10 cellular contexts compared by ENCODE assay signal in genomic region chr1:116855788-116856187, GRCh38. TPM values are rescaled to one million over a fixed set of nuclear protein-coding genes. Genes with fewer than 3 reads are reported as not detected.
DNase-seq lines count a peak whose midpoint lies in the region; TF ChIP-seq lines count a peak whose summit lies in the region.
"Had no signal": no experiment of that assay in that cellular context is flagged by ENCODE, and none has a peak within 500 bp of the region (broad histone marks: within the 10 kb centered on the region; RNA-seq: fewer than 3 reads in every experiment).

No MANE protein-coding gene starts in this region.

- H3K36me3 ChIP-seq in right atrium auricular region, result no peaks in the 10 kb centered on the region

- H3K27ac ChIP-seq in right atrium auricular region, result peak overlapping the region; percentile 11 to 28

- H3K9me3 ChIP-seq in right atrium auricular region, result no peaks in the 10 kb centered on the region

- peaks cover 0 to 26% of the 10 kb centered on the region in 2 donors for H3K4me1 ChIP-seq in right atrium auricular region

- TF ChIP-seq CTCF in right atrium auricular region (IDR thresholded peaks at IDR 0.05), result no peak

- in situ Hi-C loops in ACHN (cut with HindIII; ENCODE audit: low pct_ligation_motif_present, low pct_unique_long_range_greater_than_20kb, low sequenced_read_pairs), result no loop called here

- no peaks in the 10 kb centered on the region for H3K27me3 ChIP-seq in right atrium auricular region

- DNase-seq in AG20443 (ENCODE audit: low spot score) (peak; percentile 83), NCI-H1092 (lab: John Stamatoyannopoulos, UW) (peak; percentile 76), SHP77 (lab: John Stamatoyannopoulos, UW) (peak; percentile 39 to 63), right atrium auricular region (ENCODE audit: low spot score) (no peak), HUDEP-2 (lab: John Stamatoyannopoulos, UW; ENCODE audit: unreplicated experiment in 76 of 76) (no peak), ACHN (no peak), midbrain (lab: John Stamatoyannopoulos, UW) (no peak)
- DNase-seq in stimulated activated CD4-positive, alpha-beta T cell treated with anti-CD3 and anti-CD28 coated beads, Interleukin-4, amount 100 ng/mL, for 1 hour, result no peak
- DNase-seq: activated naive CD8-positive, alpha-beta T cell treated with anti-CD3 and anti-CD28 coated beads, Interleukin-2, amount 50 U/mL, for 24 hours; CD4-positive, alpha-beta memory T cell had no signal

- H3K4me3 ChIP-seq in right atrium auricular region, result no peak overlapping the region

RNA-seq across cellular contexts. Expression of gene PTGFRN, which starts 53.9 kb away (rescaled TPM):
- 100 to 1,000 TPM; 129 to 141 TPM for total RNA-seq in right atrium auricular region

Comparison
In these comparisons a context has a peak if more than half of its experiments do, and no peak if none do; other contexts are left out.
1. DNase-seq: peak in AG20443 (single experiment), NCI-H1092 (single experiment) and SHP77 (2 of 2); none in right atrium auricular region (single experiment), HUDEP-2 (0 of 76), ACHN (single experiment), stimulated activated CD4-positive, alpha-beta T cell treated with anti-CD3 and anti-CD28 coated beads, Interleukin-4, amount 100 ng/mL, for 1 hour (single experiment) and midbrain (single experiment).